In genomic region chr6:44715188-44715587, GRCh38 we compare ENCODE assay signal across 20 cellular contexts.
"Had no signal": no experiment of that assay in that cellular context is flagged by ENCODE, and none has a peak within 500 bp of the region (broad histone marks: within the 10 kb centered on the region; RNA-seq: fewer than 3 reads in every experiment).

No MANE protein-coding gene starts in this region.

- DNase-seq: activated CD4-positive, alpha-beta memory T cell treated with anti-CD3 and anti-CD28 coated beads for 36 hours; activated CD4-positive, alpha-beta T cell treated with anti-CD3 and anti-CD28 coated beads for 48 hours; activated effector memory CD4-positive, alpha-beta T cell treated with Interleukin-2 at 50 U/mL for 16 hours; activated naive CD4-positive, alpha-beta T cell treated with anti-CD3 and anti-CD28 coated beads, Interleukin-2, amount 10 ng/mL, durations not matched to agents 7 days and 5 days; activated naive CD8-positive, alpha-beta T cell treated with anti-CD3 and anti-CD28 coated beads, Interleukin-2, amount 50 U/mL, for 24 hours; activated T-cell treated with anti-CD3 and anti-CD28 coated beads, Interleukin-2, amount 50 U/mL, for 72 hours; anterior cingulate cortex; body of pancreas; cortex of kidney; foreskin melanocyte; glutamatergic neuron; hippocampal formation; kidney glomerular epithelial cell; left ventricle myocardium inferior; naive thymus-derived CD4-positive, alpha-beta T cell; stimulated activated CD4-positive, alpha-beta T cell treated with anti-CD3 and anti-CD28 coated beads, Interleukin-12 subunit alpha, Interleukin-12 subunit beta, amount 100 ng/mL, for 4 hours; substantia nigra; T-helper 1 cell; T-helper 9 cell; thyroid gland had no signal
